ENCODE assay signal across 1 cellular context in genomic region chr19:11479470-11480080, GRCh38.
TF ChIP-seq lines count a peak whose summit lies in the region.

No MANE protein-coding gene starts in this region.

TF ChIP-seq in K562, 482 proteins besides CTCF, POLR2A, EP300 and RAD21 (continued from another document and continues in another):
- TF ChIP-seq HINFP (tag; conservative IDR thresholded peaks at IDR 0.05; ENCODE audit: low read depth), result no peak
- TF ChIP-seq ZNF766 (CRISPR knock-in tag; conservative IDR thresholded peaks at IDR 0.05), result peak; percentile 52; the same call in 1 of the 2 replicates
- peak; percentile 60; the same call in 1 of the 2 replicates for TF ChIP-seq TFAP4 (CRISPR knock-in tag; IDR thresholded peaks at IDR 0.05; ENCODE audit: borderline replicate concordance)
- TF ChIP-seq MXD1 (CRISPR knock-in tag; IDR thresholded peaks at IDR 0.05; ENCODE audit: borderline replicate concordance, poor library complexity, severe bottlenecking), result peak; percentile 32
- no peak for TF ChIP-seq MITF (IDR thresholded peaks at IDR 0.05)
- peak; percentile 98 for TF ChIP-seq ARID4B (CRISPR knock-in tag; IDR thresholded peaks at IDR 0.05)
- TF ChIP-seq RERE (CRISPR knock-in tag; IDR thresholded peaks at IDR 0.05; ENCODE audit: borderline replicate concordance), result no peak
- TF ChIP-seq CREB3L1 (IDR thresholded peaks at IDR 0.05; ENCODE audit: borderline replicate concordance, low read depth), result no peak
- TF ChIP-seq MIER1 (IDR thresholded peaks at IDR 0.05; ENCODE audit: low read depth), result peak; percentile 58; the same call in 1 of the 2 replicates
- TF ChIP-seq CREM (IDR thresholded peaks at IDR 0.05; ENCODE audit: low read depth), result peak; percentile 78
- peak; percentile 96 for TF ChIP-seq KLF13 (tag; IDR thresholded peaks at IDR 0.05; ENCODE audit: borderline replicate concordance, low read depth)
- TF ChIP-seq RB1 (IDR thresholded peaks at IDR 0.05; ENCODE audit: low read depth), result peak; percentile 78
- TF ChIP-seq ZBTB9 (CRISPR knock-in tag; IDR thresholded peaks at IDR 0.05), result 0 out of 2 replicates have a peak, but pooled peaks have one; percentile 31
- TF ChIP-seq KLF1 (tag; IDR thresholded peaks at IDR 0.05), result peak; percentile 96
- TF ChIP-seq RBM25 (IDR thresholded peaks at IDR 0.05; ENCODE audit: low read depth, low read length, severe bottlenecking), result peak; percentile 90
- TF ChIP-seq HNRNPK (IDR thresholded peaks at IDR 0.05; ENCODE audit: low read depth, low read length, poor library complexity, severe bottlenecking), result no peak
- TF ChIP-seq MNT (conservative IDR thresholded peaks at IDR 0.05), result peak; percentile 64 to 87
- peak; percentile 28; the same call in 1 of the 2 replicates for TF ChIP-seq ZFX (CRISPR knock-in tag; IDR thresholded peaks at IDR 0.05)
